Comparison of ENCODE assay signal across 8 cellular contexts in genomic region chr6:109095036-109095820, GRCh38. TPM values are rescaled to one million over a fixed set of nuclear protein-coding genes. Genes with fewer than 3 reads are reported as not detected.
DNase-seq lines count a peak whose midpoint lies in the region; ATAC-seq, FAIRE-seq and TF ChIP-seq lines count a peak whose summit lies in the region.

Gene CEP57L1 (plus strand): TSS chr6:109095507. CDS start chr6:109145222, 49,715 bp downstream.

- TF ChIP-seq CTCF in BJ (IDR thresholded peaks at IDR 0.05; ENCODE audit: insufficient read depth, low read depth, low read length) (0 out of 2 replicates have a peak, but pooled peaks have one; percentile 12), colonic mucosa (IDR thresholded peaks at IDR 0.05) (no peak)

- H3K36me3 ChIP-seq in BJ (ENCODE audit: control insufficient read depth, insufficient read depth, low read length) (no peaks in the 10 kb centered on the region), colonic mucosa (no peaks in the 10 kb centered on the region)

- H3K9me3 Mint-ChIP-seq in activated CD4-positive, alpha-beta T cell treated with anti-CD3 and anti-CD28 coated beads, Interleukin-2, amount 10 ng/mL, durations not matched to agents 24 days and 14 days: no peaks in the 10 kb centered on the region

- H3K4me3 Mint-ChIP-seq in activated CD4-positive, alpha-beta T cell treated with anti-CD3 and anti-CD28 coated beads, Interleukin-2, amount 10 ng/mL, durations not matched to agents 24 days and 14 days: peak within 1 kb of the TSS; percentile 90

- H3K4me3 ChIP-seq in BJ (ENCODE audit: low read depth, low read length): peak within 1 kb of the TSS; percentile 84
- H3K4me3 ChIP-seq in colonic mucosa: peak within 1 kb of the TSS; percentile 65

- peak within 1 kb of the TSS; percentile 86 for H3K27ac ChIP-seq in colonic mucosa

- ATAC-seq in HG03457 (IDR thresholded peaks at IDR 0.05; ENCODE audit: unreplicated experiment): peak; percentile 59

- DNase-seq in BJ (ENCODE audit: low read depth) (peak; percentile 85), GM19239 (ENCODE audit: insufficient read length, low spot score) (peak; percentile 49), NCI-H526 treated with DMSO at 0.1 percent for 48 hours (lab: John Stamatoyannopoulos, UW) (peak; percentile 95), colonic mucosa (peak; percentile 98), kidney tubule cell (ENCODE audit: low spot score) (peak; percentile 97)
- DNase-seq in activated CD4-positive, alpha-beta T cell treated with anti-CD3 and anti-CD28 coated beads, Interleukin-2, amount 10 ng/mL, durations not matched to agents 24 days and 14 days: peak; percentile 98
- DNase-seq in stimulated activated CD4-positive, alpha-beta T cell treated with anti-CD3 and anti-CD28 coated beads, Interleukin-1b, Interleukin-23, amount 100 ng/mL, for 24 hours (ENCODE audit: low read depth in 4 of 4, low spot score in 1 of 4): peak; percentile 83 to 92 (median 86)

- intact Hi-C loops in activated CD4-positive, alpha-beta T cell treated with anti-CD3 and anti-CD28 coated beads, Interleukin-2, amount 10 ng/mL, durations not matched to agents 24 days and 14 days (cut with micrococcal nuclease): loop anchor here (1.0 to 10.0 kb wide), 8 partner anchors 86 to 1722 kb away; partner anchors contain the start of genes AK9, CDC40, CDK19 and FIG4
- intact Hi-C loops in colonic mucosa (cut with DNase I): loop anchor here (10.0 kb wide), 2 partner anchors 290 to 1140 kb away; partner anchors contain the start of genes CD164 and SEC63

- peaks cover 10% of the 10 kb centered on the region for H3K36me3 Mint-ChIP-seq in activated CD4-positive, alpha-beta T cell treated with anti-CD3 and anti-CD28 coated beads, Interleukin-2, amount 10 ng/mL, durations not matched to agents 24 days and 14 days (ENCODE audit: low read depth)

- H3K27me3 ChIP-seq in BJ (ENCODE audit: control insufficient read depth, insufficient read depth, low read length): no peaks in the 10 kb centered on the region
- H3K27me3 ChIP-seq in colonic mucosa: no peaks in the 10 kb centered on the region

- POLR2A ChIA-PET in BJ (lab: Charles Lee): interaction anchor here (0.5 to 1.1 kb wide), 6 partner anchors 19 to 1467 kb away, joined by 3 to 4 read pairs (median 3); partner anchors contain the start of genes PPIL6 and SMPD2

- H3K27me3 Mint-ChIP-seq in activated CD4-positive, alpha-beta T cell treated with anti-CD3 and anti-CD28 coated beads, Interleukin-2, amount 10 ng/mL, durations not matched to agents 24 days and 14 days: no peaks in the 10 kb centered on the region

- no peaks in the 10 kb centered on the region for H3K9me3 ChIP-seq in colonic mucosa

- peak within 1 kb of the TSS; percentile 100 for H3K27ac Mint-ChIP-seq in activated CD4-positive, alpha-beta T cell treated with anti-CD3 and anti-CD28 coated beads, Interleukin-2, amount 10 ng/mL, durations not matched to agents 24 days and 14 days

- H3K4me1 ChIP-seq in colonic mucosa: peaks cover 10% of the 10 kb centered on the region

- peak; percentile 89 for FAIRE-seq in GM19239 (lab: Jason Lieb, UNC)

- H3K9ac ChIP-seq in colonic mucosa (ENCODE audit: low read depth in 2 of 2, low read length in 2 of 2): peak within 1 kb of the TSS; percentile 93 to 96

- CTCF ChIA-PET in BJ (lab: Yijun Ruan, JAX): interaction anchor here (0.9 to 2.2 kb wide), 4 partner anchors 59 to 290 kb away, joined by 3 to 7 read pairs (median 3); no protein-coding TSS in a partner anchor

- peaks cover 53% of the 10 kb centered on the region for H3K4me1 Mint-ChIP-seq in activated CD4-positive, alpha-beta T cell treated with anti-CD3 and anti-CD28 coated beads, Interleukin-2, amount 10 ng/mL, durations not matched to agents 24 days and 14 days

RNA-seq across cellular contexts. Expression of gene CEP57L1, which starts in this region (rescaled TPM):
- polyA plus RNA-seq in BJ (2011; rRNA removed): 11.2 and 16.8 TPM in 2 replicates
- polyA minus RNA-seq in BJ (2011; rRNA and poly(A)+ RNA removed): 9.1 and 9.9 TPM in 2 replicates
- 14.2 and 15.3 TPM in 2 replicates for total RNA-seq in activated CD4-positive, alpha-beta T cell treated with anti-CD3 and anti-CD28 coated beads, Interleukin-2, amount 10 ng/mL, durations not matched to agents 24 days and 14 days
- 10 to 100 TPM; 10.2 to 13.1 TPM for total RNA-seq in colonic mucosa

Comparison
In these comparisons a context has a peak if more than half of its experiments do, and no peak if none do; other contexts are left out.
1. Peak in every context shown above with its lines: DNase-seq, ATAC-seq, H3K4me3 ChIP-seq and H3K27ac ChIP-seq.